ENCODE assay signal across 10 cellular contexts in genomic region chr10:80452688-80453391, GRCh38. TPM values are rescaled to one million over a fixed set of nuclear protein-coding genes. Genes with fewer than 3 reads are reported as not detected.
DNase-seq lines count a peak whose midpoint lies in the region; ATAC-seq and TF ChIP-seq lines count a peak whose summit lies in the region.
"Had no signal": no experiment of that assay in that cellular context is flagged by ENCODE, and none has a peak within 500 bp of the region (broad histone marks: within the 10 kb centered on the region; RNA-seq: fewer than 3 reads in every experiment).

No MANE protein-coding gene starts in this region.

- intact Hi-C loops in right cardiac atrium (cut with DNase I) = loop anchor here in 2 of 4 donors (2.0 to 5.0 kb wide), 2 partner anchors 52 to 54 kb away; no protein-coding TSS in a partner anchor

- 65% methylated on average over 9 of the region's 9 CpGs for WGBS in right cardiac atrium

- H3K4me3 ChIP-seq in H7 (ENCODE audit: insufficient read depth, low read depth, low read length) (peak overlapping the region; percentile 58), WI38 (ENCODE audit: low read depth, low read length) (peak overlapping the region; percentile 59), right cardiac atrium (ENCODE audit: low read length) (peak overlapping the region; percentile 57), retinal pigment epithelial cell (ENCODE audit: low read length) (peak overlapping the region; percentile 50)

- H3K27ac ChIP-seq in right cardiac atrium (ENCODE audit: low read length) = peak overlapping the region; percentile 78
- H3K27ac ChIP-seq: SK-N-MC had no signal

- no peak for ATAC-seq in right cardiac atrium
- no peak for ATAC-seq in GM19351 (IDR thresholded peaks at IDR 0.05; ENCODE audit: unreplicated experiment)

- H3K27me3 ChIP-seq in H7 (ENCODE audit: control insufficient read depth, insufficient read depth, low read length) (peaks cover 8% of the 10 kb centered on the region), right cardiac atrium (ENCODE audit: control insufficient read depth, insufficient read depth) (no peaks in the 10 kb centered on the region)

- DNase-seq in H7 (no peak), right cardiac atrium (no peak), retinal pigment epithelial cell (ENCODE audit: low read depth) (no peak), NCI-H446 treated with DMSO at 0.1 percent for 48 hours (lab: John Stamatoyannopoulos, UW) (no peak), NCI-H510A treated with DMSO at 0.1 percent for 48 hours (lab: John Stamatoyannopoulos, UW) (no peak), activated gamma-delta T cell (lab: John Stamatoyannopoulos, UW) (no peak)
- DNase-seq: stimulated activated CD4-positive, alpha-beta T cell treated with anti-CD3 and anti-CD28 coated beads, Interleukin-15, amount 100 ng/mL, for 24 hours had no signal

- no peaks in the 10 kb centered on the region for H3K9me3 ChIP-seq in right cardiac atrium (ENCODE audit: control insufficient read depth, low read length)

- no peaks in the 10 kb centered on the region for H3K36me3 ChIP-seq in H7 (replicated peaks; ENCODE audit: control insufficient read depth, insufficient read depth, low read length)

- no peak for TF ChIP-seq CTCF in WI38 (IDR thresholded peaks at IDR 0.05; ENCODE audit: low read depth, low read length)
- no peak for TF ChIP-seq CTCF in retinal pigment epithelial cell (conservative IDR thresholded peaks at IDR 0.05; ENCODE audit: low read depth, low read length)

- H3K4me1 ChIP-seq in right cardiac atrium (ENCODE audit: control insufficient read depth, insufficient read depth, low read length) = peaks cover 7% of the 10 kb centered on the region

RNA-seq across cellular contexts. Expression of gene TSPAN14, which starts 1.3 kb away (rescaled TPM):
- 36.3 and 37.6 TPM in 2 replicates for total RNA-seq in H7 (2014; rRNA removed; shearing (Covaris generic))
- 10 to 100 TPM; 24.4 to 44.1 (median 34.1) TPM for total RNA-seq in right cardiac atrium
- 27.6 TPM for polyA plus RNA-seq in right cardiac atrium

RNA-seq across cellular contexts. Expression of gene PRXL2A, which starts 44.5 kb away (rescaled TPM):
- total RNA-seq in H7 (2014; rRNA removed; shearing (Covaris generic)) = 35.0 and 36.1 TPM in 2 replicates
- total RNA-seq in right cardiac atrium = 100 to 1,000 TPM in 2 of 4 donors, 10 to 100 TPM in 2; 91.3 to 162 (median 100) TPM
- polyA plus RNA-seq in right cardiac atrium = 105 TPM
